In the genomic region with DNA sequence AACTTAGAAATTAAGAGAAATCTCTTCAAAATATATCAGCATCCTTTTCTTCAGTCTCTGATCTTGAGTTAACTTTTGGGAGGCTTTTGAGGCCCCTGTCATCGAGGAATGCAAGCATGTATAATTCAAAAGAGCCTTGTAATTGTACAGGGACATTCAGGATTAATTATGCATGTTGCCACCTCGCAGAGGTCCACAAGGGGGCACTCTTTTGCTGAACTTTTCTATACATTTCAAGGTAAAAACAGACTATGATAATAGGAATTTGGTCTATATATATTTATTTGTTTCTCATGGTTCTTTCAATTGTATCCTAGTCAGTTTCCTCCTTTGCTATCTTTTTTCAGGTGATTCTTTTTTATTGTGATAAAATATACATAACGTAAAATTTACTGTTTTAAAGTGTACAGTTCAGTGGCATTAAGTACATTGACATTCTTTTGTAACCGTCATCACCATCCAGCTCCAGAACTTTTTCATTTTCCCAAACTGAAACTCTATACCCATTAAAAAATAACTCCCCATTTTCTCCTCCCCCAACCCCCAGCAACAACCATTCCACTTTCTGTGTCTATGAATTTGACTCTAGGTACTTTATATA, we compare ENCODE assay signal across 7 cellular contexts. TPM values are rescaled to one million over a fixed set of nuclear protein-coding genes. Genes with fewer than 3 reads are reported as not detected.
DNase-seq lines count a peak whose midpoint lies in the region; ATAC-seq, FAIRE-seq and TF ChIP-seq lines count a peak whose summit lies in the region.

No MANE protein-coding gene starts in this region.

- SMC1A ChIA-PET in GM12878 (lab: Charles Lee; ENCODE audit: uncharacterized antibody, unreplicated experiment), result interaction anchor here (0.7 to 7.0 kb wide), 18 partner anchors 14 to 221 kb away, joined by 3 to 66 read pairs (median 4); a partner anchor contains a TSS

- no peaks in the 10 kb centered on the region; the same call in 1 of the 2 replicates for H4K20me1 ChIP-seq in GM12878 (ENCODE audit: control insufficient read depth, insufficient read depth)

- peak; percentile 84 for TF ChIP-seq RAD21 in GM12878 (IDR thresholded peaks at IDR 0.05; ENCODE audit: insufficient read depth, low read depth, low read length)

- intact Hi-C loops in GM12878 (cut with micrococcal nuclease; ENCODE audit: unreplicated experiment), result loop anchor here (1.0 to 5.0 kb wide), 3 partner anchors 73 to 224 kb away; no protein-coding TSS in a partner anchor

- no peak for TF ChIP-seq POLR2A in GM12878 (IDR thresholded peaks at IDR 0.05; ENCODE audit: low read depth, low read length)

- POLR2A ChIA-PET in GM12878 (lab: Charles Lee), result no interaction called here

- no peak overlapping the region for H3K4me2 ChIP-seq in GM12878 (ENCODE audit: control insufficient read depth, insufficient read depth)

- DNase-seq in GM10266 (ENCODE audit: extremely low spot score), result peak; percentile 14
- peak; percentile 44 for DNase-seq in HT1080 (ENCODE audit: low read depth)
- DNase-seq in SHP77 treated with DMSO at 0.1 percent for 48 hours (lab: John Stamatoyannopoulos, UW), result peak; percentile 15
- no peak for DNase-seq in GM12878 (ENCODE audit: low read depth, low spot score)
- peak; percentile 31 to 39 for DNase-seq in stimulated activated CD4-positive, alpha-beta T cell treated with anti-CD3 and anti-CD28 coated beads, Interleukin-2, amount 100 ng/mL, for 48 hours

- H3K4me3 ChIP-seq in GM12878, result no peak overlapping the region

- no peaks in the 10 kb centered on the region for H3K4me1 ChIP-seq in GM12878 (ENCODE audit: control insufficient read depth, insufficient read depth, low read length)

- WGBS in GM12878 (ENCODE audit: insufficient coverage, insufficient replicate concordance, low lambda C conversion rate, missing lambda C conversion rate), result 47% methylated on average over 4 of the region's 4 CpGs

- FAIRE-seq in GM12878 (lab: Jason Lieb, UNC) (peak; percentile 72), islet of Langerhans (lab: Jason Lieb, UNC) (peak; percentile 98)

- in situ Hi-C loops in GM12878 (cut with MboI), result loop anchor here (5.0 kb wide), 1 partner anchor 159 kb away; no protein-coding TSS in a partner anchor

- CTCF ChIA-PET in GM12878 (lab: Yijun Ruan, JAX), result interaction anchor here (0.8 to 3.7 kb wide), 12 partner anchors 9 to 173 kb away, joined by 3 to 15 read pairs (median 6); no protein-coding TSS in a partner anchor

- no peaks in the 10 kb centered on the region for H3K36me3 ChIP-seq in GM12878 (ENCODE audit: control insufficient read depth in 2 of 2, insufficient read depth in 2 of 2, low read length in 1 of 2)

- H2AFZ ChIP-seq in GM12878 (ENCODE audit: control insufficient read depth, low read depth, low read length), result no peak overlapping the region

- H3K79me2 ChIP-seq in GM12878 (ENCODE audit: control insufficient read depth, insufficient read depth, low read length), result no peaks in the 10 kb centered on the region

- no peaks in the 10 kb centered on the region for H3K9me3 ChIP-seq in GM12878 (replicated peaks; ENCODE audit: control insufficient read depth, insufficient read depth, low read length)

- no peak for TF ChIP-seq EP300 in GM12878 (IDR thresholded peaks at IDR 0.05; ENCODE audit: borderline replicate concordance in 1 of 2, control insufficient read depth in 1 of 2, low read depth in 2 of 2, low read length in 2 of 2)

- no peak overlapping the region for H3K9ac ChIP-seq in GM12878 (ENCODE audit: control insufficient read depth, insufficient read depth, low read length)

- no peaks in the 10 kb centered on the region for H3K27me3 ChIP-seq in GM12878 (replicated peaks in 1 of 2; ENCODE audit: control insufficient read depth in 2 of 2, insufficient read depth in 2 of 2, low read length in 1 of 2)

- ATAC-seq in GM12878 (peak; percentile 78), GM18873 (IDR thresholded peaks at IDR 0.05; ENCODE audit: low FRiP score, unreplicated experiment) (no peak)

- RAD21 ChIA-PET in GM12878 (lab: Charles Lee; ENCODE audit: unreplicated experiment), result interaction anchor here (0.8 to 8.7 kb wide), 8 partner anchors 9 to 161 kb away, joined by 3 to 72 read pairs (median 4); a partner anchor contains a TSS

- TF ChIP-seq CTCF in GM10266 (IDR thresholded peaks at IDR 0.05; ENCODE audit: control insufficient read depth, insufficient read depth, low read depth, missing control alignments), result peak; percentile 76
- peak; percentile 50 to 69 (median 66); a peak in 5 of 6 replicates for TF ChIP-seq CTCF in GM12878 (IDR thresholded peaks at IDR 0.05 in 2 of 3, conservative IDR thresholded peaks at IDR 0.05 in 1 of 3; ENCODE audit: control insufficient read depth in 2 of 3, extremely low read depth in 1 of 3, insufficient read depth in 1 of 3, low read depth in 3 of 3, low read length in 3 of 3)

- no peak overlapping the region for H3K27ac ChIP-seq in GM12878 (ENCODE audit: control insufficient read depth, insufficient read depth)

- no TSS peak for BruUV-seq in GM12878 (replicated peaks; lab: Mats Ljungman, UMichigan)

TF ChIP-seq in GM12878, 131 proteins besides CTCF, POLR2A, EP300 and RAD21 (continues in another document):
- TF ChIP-seq SMARCA5 (IDR thresholded peaks at IDR 0.05), result 0 out of 2 replicates have a peak, but pooled peaks have one; percentile 40
- TF ChIP-seq ASH2L (IDR thresholded peaks at IDR 0.05; ENCODE audit: borderline replicate concordance, low read depth), result no peak
- TF ChIP-seq, protein P1, sequence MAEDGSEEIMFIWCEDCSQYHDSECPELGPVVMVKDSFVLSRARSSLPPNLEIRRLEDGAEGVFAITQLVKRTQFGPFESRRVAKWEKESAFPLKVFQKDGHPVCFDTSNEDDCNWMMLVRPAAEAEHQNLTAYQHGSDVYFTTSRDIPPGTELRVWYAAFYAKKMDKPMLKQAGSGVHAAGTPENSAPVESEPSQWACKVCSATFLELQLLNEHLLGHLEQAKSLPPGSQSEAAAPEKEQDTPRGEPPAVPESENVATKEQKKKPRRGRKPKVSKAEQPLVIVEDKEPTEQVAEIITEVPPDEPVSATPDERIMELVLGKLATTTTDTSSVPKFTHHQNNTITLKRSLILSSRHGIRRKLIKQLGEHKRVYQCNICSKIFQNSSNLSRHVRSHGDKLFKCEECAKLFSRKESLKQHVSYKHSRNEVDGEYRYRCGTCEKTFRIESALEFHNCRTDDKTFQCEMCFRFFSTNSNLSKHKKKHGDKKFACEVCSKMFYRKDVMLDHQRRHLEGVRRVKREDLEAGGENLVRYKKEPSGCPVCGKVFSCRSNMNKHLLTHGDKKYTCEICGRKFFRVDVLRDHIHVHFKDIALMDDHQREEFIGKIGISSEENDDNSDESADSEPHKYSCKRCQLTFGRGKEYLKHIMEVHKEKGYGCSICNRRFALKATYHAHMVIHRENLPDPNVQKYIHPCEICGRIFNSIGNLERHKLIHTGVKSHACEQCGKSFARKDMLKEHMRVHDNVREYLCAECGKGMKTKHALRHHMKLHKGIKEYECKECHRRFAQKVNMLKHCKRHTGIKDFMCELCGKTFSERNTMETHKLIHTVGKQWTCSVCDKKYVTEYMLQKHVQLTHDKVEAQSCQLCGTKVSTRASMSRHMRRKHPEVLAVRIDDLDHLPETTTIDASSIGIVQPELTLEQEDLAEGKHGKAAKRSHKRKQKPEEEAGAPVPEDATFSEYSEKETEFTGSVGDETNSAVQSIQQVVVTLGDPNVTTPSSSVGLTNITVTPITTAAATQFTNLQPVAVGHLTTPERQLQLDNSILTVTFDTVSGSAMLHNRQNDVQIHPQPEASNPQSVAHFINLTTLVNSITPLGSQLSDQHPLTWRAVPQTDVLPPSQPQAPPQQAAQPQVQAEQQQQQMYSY (CRISPR knock-in tag; IDR thresholded peaks at IDR 0.05), result no peak
- TF ChIP-seq SIN3A (IDR thresholded peaks at IDR 0.05; ENCODE audit: low read depth, low read length), result no peak
- 0 out of 2 replicates have a peak, but pooled peaks have one; percentile 35 for TF ChIP-seq FOXM1 (IDR thresholded peaks at IDR 0.05; ENCODE audit: low read depth, low read length)
- TF ChIP-seq, protein P2, sequence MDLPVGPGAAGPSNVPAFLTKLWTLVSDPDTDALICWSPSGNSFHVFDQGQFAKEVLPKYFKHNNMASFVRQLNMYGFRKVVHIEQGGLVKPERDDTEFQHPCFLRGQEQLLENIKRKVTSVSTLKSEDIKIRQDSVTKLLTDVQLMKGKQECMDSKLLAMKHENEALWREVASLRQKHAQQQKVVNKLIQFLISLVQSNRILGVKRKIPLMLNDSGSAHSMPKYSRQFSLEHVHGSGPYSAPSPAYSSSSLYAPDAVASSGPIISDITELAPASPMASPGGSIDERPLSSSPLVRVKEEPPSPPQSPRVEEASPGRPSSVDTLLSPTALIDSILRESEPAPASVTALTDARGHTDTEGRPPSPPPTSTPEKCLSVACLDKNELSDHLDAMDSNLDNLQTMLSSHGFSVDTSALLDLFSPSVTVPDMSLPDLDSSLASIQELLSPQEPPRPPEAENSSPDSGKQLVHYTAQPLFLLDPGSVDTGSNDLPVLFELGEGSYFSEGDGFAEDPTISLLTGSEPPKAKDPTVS (IDR thresholded peaks at IDR 0.05; ENCODE audit: low read depth, low read length), result no peak
- no peak for TF ChIP-seq MYC (IDR thresholded peaks at IDR 0.05; ENCODE audit: insufficient read depth, insufficient read length, insufficient replicate concordance, low read length, severe bottlenecking)
- no peak for TF ChIP-seq NRF1 (conservative IDR thresholded peaks at IDR 0.05; ENCODE audit: low read depth, low read length)

RNA-seq across cellular contexts. Expression of a gene that starts 47.0 kb away (rescaled TPM):
- total RNA-seq in HT1080 (2014; rRNA removed; shearing (Covaris generic)), result 6.4 and 6.9 TPM in 2 replicates
- 5.0 and 6.6 TPM in 2 replicates for polyA plus RNA-seq in HT1080 (2015; cell fraction: cytosol; rRNA removed)
- polyA plus RNA-seq in HT1080 (2015; cell fraction: nucleus; rRNA removed), result 8.7 and 9.3 TPM in 2 replicates
- 4.3 and 5.0 TPM in 2 replicates for total RNA-seq in GM12878 (2013; cell fraction: nucleolus; rRNA removed)
- total RNA-seq in GM12878 (2014; rRNA removed) (0.22 and 0.68 TPM in 2 replicates), GM12878 (2014; rRNA removed; fragmentation: Illumina TruSeq; extraction: Trizol) (0.28 and 0.85 TPM in 2 replicates), GM12878 (2021) (0.29 and 0.31 TPM in 2 replicates)
- polyA plus RNA-seq in GM12878 (2011; ENCODE audit: low read depth), result 0.31 TPM
- polyA plus RNA-seq in GM12878 (2011; rRNA removed) (3.7 and 5.9 TPM in 2 replicates), GM12878 (2014; fragmentation: Illumina TruSeq; extraction: Trizol) (0.17 and 0.19 TPM in 2 replicates), GM12878 (2014; fragmentation: Nextera tagmentation; extraction: Ambion mirVana) (under 1 TPM; 0.05 TPM), GM12878 (2014; rRNA removed) (0.17 and 0.42 TPM in 2 replicates), GM12878 (2016; fragmentation: Nextera tagmentation; extraction: Ambion mirVana) (under 1 TPM; 0.13 to 0.35 TPM)
- polyA plus RNA-seq in GM12878 (2011; cell fraction: cytosol; rRNA removed), result 1.1 and 1.2 TPM in 2 replicates
- 5.1 and 8.0 TPM in 2 replicates for polyA plus RNA-seq in GM12878 (2011; cell fraction: nucleus; rRNA removed)
- 0.56 and 0.69 TPM in 2 replicates for polyA plus RNA-seq in GM12878 (2012)
- polyA minus RNA-seq in GM12878 (2011; rRNA and poly(A)+ RNA removed), result 6.9 and 10.7 TPM in 2 replicates
- 1.7 and 3.3 TPM in 2 replicates for polyA minus RNA-seq in GM12878 (2011; cell fraction: cytosol; rRNA and poly(A)+ RNA removed)
- 15.2 and 27.0 TPM in 2 replicates for polyA minus RNA-seq in GM12878 (2011; cell fraction: nucleus; rRNA and poly(A)+ RNA removed)
